In the genomic region with DNA sequence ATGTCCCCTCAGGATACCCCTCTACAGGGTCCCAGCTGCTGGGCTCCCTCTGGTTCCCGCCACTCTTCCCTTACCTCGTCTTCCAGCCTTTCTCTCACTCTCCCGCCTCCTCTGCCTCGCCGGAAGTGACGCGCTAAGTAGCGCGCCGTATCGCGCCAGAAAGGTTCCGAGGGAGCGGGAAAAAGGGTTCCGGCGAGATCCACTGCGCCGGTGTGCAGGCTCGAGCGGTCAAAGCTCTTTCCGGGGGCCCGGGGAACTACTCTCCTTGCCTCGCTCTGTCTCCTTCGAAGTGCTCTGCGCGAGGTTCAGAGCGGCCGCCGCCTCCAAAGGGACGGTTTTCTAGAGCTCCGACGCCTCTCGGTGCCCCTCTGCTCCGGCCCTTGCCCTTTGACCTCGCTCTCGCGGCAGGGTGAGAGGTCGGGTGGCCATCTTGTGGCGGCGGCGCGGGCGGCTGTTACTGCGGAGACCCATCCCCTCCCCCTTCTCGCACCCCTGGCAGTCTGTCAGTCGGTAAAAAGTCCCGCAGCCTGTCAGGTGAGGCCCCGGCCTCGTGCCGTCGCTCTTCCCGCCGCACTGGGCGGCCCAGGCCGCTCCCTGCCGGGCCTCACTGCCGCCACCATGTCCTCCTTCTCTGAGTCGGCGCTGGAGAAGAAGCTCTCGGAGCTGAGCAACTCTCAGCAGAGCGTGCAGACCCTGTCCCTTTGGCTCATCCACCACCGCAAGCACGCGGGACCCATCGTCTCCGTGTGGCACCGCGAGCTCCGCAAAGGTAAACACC, we compare ENCODE assay signal across 8 cellular contexts.
DNase-seq lines count a peak whose midpoint lies in the region; ATAC-seq lines count a peak whose summit lies in the region.

TSS of gene RPRD1B (plus strand) at position 417 of the 778 bp plus-strand sequence. CDS start at position 619, 202 bp downstream.
TSS of gene TTI1 (minus strand) at position 127 of the 778 bp plus-strand sequence. CDS start 19,640 bp downstream, outside the sequence.

- no peaks in the 10 kb centered on the region for H3K27me3 ChIP-seq in BLaER1

- peak within 1 kb of the TSS; percentile 98 for H3K27ac ChIP-seq in BLaER1

- H4K20me1 ChIP-seq in BLaER1 = peaks cover 38% of the 10 kb centered on the region

- peak within 1 kb of the TSS; percentile 97 for H3K4me3 ChIP-seq in BLaER1

- DNase-seq in GM19240 (ENCODE audit: insufficient read length, low spot score) (peak; percentile 48), NCI-H69 (lab: John Stamatoyannopoulos, UW) (peak; percentile 93), dedifferentiated amniotic fluid mesenchymal stem cell (ENCODE audit: extremely low spot score) (peak; percentile 85), left kidney (ENCODE audit: low read depth, low spot score) (peak; percentile 98)
- peak; percentile 78 to 85 for DNase-seq in activated CD4-positive, alpha-beta T cell treated with anti-CD3 and anti-CD28 coated beads, Interleukin-2, amount 50 U/mL, for 24 hours (ENCODE audit: low read depth in 1 of 2, low spot score in 1 of 2)
- DNase-seq in stimulated activated CD4-positive, alpha-beta T cell treated with anti-CD3 and anti-CD28 coated beads, Interleukin-1b, Interleukin-23, amount 100 ng/mL, for 48 hours = peak; percentile 90

- peak within 1 kb of the TSS; percentile 91 for H3K4me2 ChIP-seq in BLaER1

- H3K9ac ChIP-seq in BLaER1 = peak within 1 kb of the TSS; percentile 98

- peaks cover 61% of the 10 kb centered on the region for H3K4me1 ChIP-seq in BLaER1

- H3K36me3 ChIP-seq in BLaER1 = peaks cover 24% of the 10 kb centered on the region

- ATAC-seq in HG03469 (IDR thresholded peaks at IDR 0.05; ENCODE audit: unreplicated experiment) = peak; percentile 47

- H3K9me3 ChIP-seq in BLaER1 = no peaks in the 10 kb centered on the region

Comparison
In these comparisons a context has a peak if more than half of its experiments do, and no peak if none do; other contexts are left out.
1. Peak in every context shown above with its lines: DNase-seq, ATAC-seq, H3K4me3 ChIP-seq and H3K27ac ChIP-seq.
2. DNase-seq: peak in every context shown above with its lines; median percentile 98 in left kidney; 93 in NCI-H69; 90 in stimulated activated CD4-positive, alpha-beta T cell treated with anti-CD3 and anti-CD28 coated beads, Interleukin-1b, Interleukin-23, amount 100 ng/mL, for 48 hours; 85 in dedifferentiated amniotic fluid mesenchymal stem cell; 82 in activated CD4-positive, alpha-beta T cell treated with anti-CD3 and anti-CD28 coated beads, Interleukin-2, amount 50 U/mL, for 24 hours; 48 in GM19240.